ENCODE assay signal across 1 cellular context in genomic region chr4:147723316-147723715, GRCh38.
TF ChIP-seq lines count a peak whose summit lies in the region.

No MANE protein-coding gene starts in this region.

TF ChIP-seq in HepG2, 621 proteins besides CTCF, POLR2A, EP300 and RAD21:
- TF ChIP-seq HNF4A (CRISPR knock-in tag; IDR thresholded peaks at IDR 0.05) (peak; percentile 27), ZNF772 (CRISPR knock-in tag; IDR thresholded peaks at IDR 0.05) (no peak), BHLHE40 (IDR thresholded peaks at IDR 0.05; ENCODE audit: low read length) (0 out of 2 replicates have a peak, but pooled peaks have one; percentile 12), USF2 (IDR thresholded peaks at IDR 0.05; ENCODE audit: low read depth, low read length) (peak; percentile 82), USF2 (CRISPR knock-in tag; IDR thresholded peaks at IDR 0.05; ENCODE audit: borderline replicate concordance) (peak; percentile 84; the same call in 1 of the 2 replicates), ZNF431 (CRISPR knock-in tag; IDR thresholded peaks at IDR 0.05; ENCODE audit: borderline replicate concordance, low read depth) (no peak), GABPB1 (CRISPR knock-in tag; IDR thresholded peaks at IDR 0.05) (no peak), BCL6 (CRISPR knock-in tag; IDR thresholded peaks at IDR 0.05) (no peak)
TF ChIP-seq in HepG2: peak in this region for 3.
